Comparison of ENCODE assay signal across 17 cellular contexts in the genomic region with DNA sequence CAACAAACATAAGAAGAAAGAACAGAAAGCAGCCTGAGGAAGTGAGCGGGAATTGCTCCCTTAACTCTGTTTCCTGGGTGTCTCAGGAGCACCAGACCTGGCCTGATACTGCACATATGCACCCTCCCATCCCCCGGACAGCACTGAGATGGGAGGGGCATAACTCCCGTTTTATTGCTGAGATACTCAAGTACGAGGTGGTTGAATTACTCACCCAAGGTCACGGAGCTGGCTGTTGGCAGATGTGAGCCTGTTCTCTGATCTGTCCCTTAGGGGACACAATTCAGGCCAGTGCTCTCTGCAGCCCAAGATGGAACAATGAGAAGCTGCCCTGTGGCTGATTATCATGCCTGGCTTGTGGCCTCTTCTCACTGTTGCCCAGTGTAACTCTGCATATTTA. TPM values are rescaled to one million over a fixed set of nuclear protein-coding genes. Genes with fewer than 3 reads are reported as not detected.
A peak's percentile ranks its signal among the peaks of the same experiment; 100 is the strongest.
DNase-seq lines count a peak whose midpoint lies in the region; ATAC-seq, FAIRE-seq and TF ChIP-seq lines count a peak whose summit lies in the region.
"Had no signal": no experiment of that assay in that cellular context is flagged by ENCODE, and none has a peak within 500 bp of the region (broad histone marks: within the 10 kb centered on the region; RNA-seq: fewer than 3 reads in every experiment).

No MANE protein-coding gene starts in this region.

- no peaks in the 10 kb centered on the region for H4K20me1 ChIP-seq in IMR-90 (ENCODE audit: insufficient read depth, low read length)

- no peak overlapping the region for H4K91ac ChIP-seq in IMR-90 (ENCODE audit: insufficient read depth, low read depth, low read length)

- no peak overlapping the region for H3K4ac ChIP-seq in IMR-90 (ENCODE audit: low read depth, low read length)

- H3K79me1 ChIP-seq in IMR-90 (ENCODE audit: low read depth in 1 of 2, low read length in 2 of 2): no peaks in the 10 kb centered on the region

- H3K4me1 Mint-ChIP-seq in CD4-positive, alpha-beta memory T cell: no peaks in the 10 kb centered on the region

- no peak overlapping the region for H3K4me3 Mint-ChIP-seq in CD4-positive, alpha-beta memory T cell
- H3K4me3 Mint-ChIP-seq: activated CD8-positive, alpha-beta T cell treated with anti-CD3 and anti-CD28 coated beads for 36 hours; dendritic cell treated with granulocyte-macrophage colony-stimulating factor and Interleukin-4, amounts not matched to agents 40 ng/mL and 50 ng/mL, for 4 days; natural killer cell treated with Interleukin-12 subunit alpha and Interleukin-12 subunit beta and Interleukin-15 and Interleukin-18, amount 100 ng/mL, for 72 hours had no signal

- no peaks in the 10 kb centered on the region for H3K9me3 ChIP-seq in IMR-90 (ENCODE audit: control insufficient read depth, insufficient read depth, low read length)
- no peaks in the 10 kb centered on the region for H3K9me3 ChIP-seq in adrenal gland (replicated peaks in 1 of 3)
- no peaks in the 10 kb centered on the region for H3K9me3 ChIP-seq in CD4-positive, alpha-beta memory T cell (ENCODE audit: control insufficient read depth in 1 of 2, low read length in 2 of 2)
- H3K9me3 ChIP-seq: lower lobe of right lung, SK-N-SH, thoracic aorta had no signal

- no peak overlapping the region for H3K23ac ChIP-seq in IMR-90 (ENCODE audit: low read depth, low read length)

- H2BK15ac ChIP-seq in IMR-90 (ENCODE audit: low read depth, low read length): no peak overlapping the region

- H2BK20ac ChIP-seq in IMR-90 (ENCODE audit: low read depth, low read length): no peak overlapping the region

- no peak overlapping the region for H3K18ac ChIP-seq in IMR-90 (ENCODE audit: low read depth, low read length)

- H2BK120ac ChIP-seq in IMR-90 (ENCODE audit: low read depth, low read length): no peak overlapping the region

- TF ChIP-seq CTCF in IMR-90 (conservative IDR thresholded peaks at IDR 0.05; ENCODE audit: low read depth, low read length) (no peak), adrenal gland (IDR thresholded peaks at IDR 0.05) (no peak), D721Med (IDR thresholded peaks at IDR 0.05; ENCODE audit: insufficient read depth, missing control alignments) (no peak)

- no TSS peak for BruUV-seq in IMR-90 (replicated peaks; lab: Mats Ljungman, UMichigan)

- TF ChIP-seq RAD21 in IMR-90 (IDR thresholded peaks at IDR 0.05; ENCODE audit: low read length): no peak

- ATAC-seq in IMR-90 (ENCODE audit: low read depth) (no peak), HG03565 (IDR thresholded peaks at IDR 0.05; ENCODE audit: unreplicated experiment) (no peak)
- ATAC-seq: activated CD8-positive, alpha-beta T cell treated with anti-CD3 and anti-CD28 coated beads for 36 hours; HepG2; lower lobe of right lung; natural killer cell treated with Interleukin-12 subunit alpha and Interleukin-12 subunit beta and Interleukin-15 and Interleukin-18, amount 100 ng/mL, for 72 hours had no signal

- H3K9ac ChIP-seq in IMR-90 (ENCODE audit: low read depth, low read length): no peak overlapping the region
- H3K9ac ChIP-seq: SK-N-SH had no signal

- no peak overlapping the region for H2AK9ac ChIP-seq in IMR-90 (replicated peaks; ENCODE audit: low read depth, low read length, poor library complexity)

- H3K36me3 Mint-ChIP-seq in CD4-positive, alpha-beta memory T cell: no peaks in the 10 kb centered on the region
- H3K36me3 Mint-ChIP-seq: natural killer cell treated with Interleukin-12 subunit alpha and Interleukin-12 subunit beta and Interleukin-15 and Interleukin-18, amount 100 ng/mL, for 72 hours had no signal

- DNase-seq in AG08395 (ENCODE audit: low spot score) (peak; percentile 28), IMR-90 (peak; percentile 8), adrenal gland (peak; percentile 68 to 89 (median 86)), iris pigment epithelial cell (ENCODE audit: low read depth) (peak; percentile 25), D721Med (ENCODE audit: insufficient read length, low spot score) (no peak)
- no peak for DNase-seq in stimulated activated naive CD4-positive, alpha-beta T cell treated with Interleukin-2 at 50 U/mL for 16 hours (lab: John Stamatoyannopoulos, UW)
- DNase-seq in CD4-positive, alpha-beta memory T cell: no peak
- DNase-seq: activated CD8-positive, alpha-beta T cell treated with anti-CD3 and anti-CD28 coated beads for 36 hours; lower lobe of right lung; NCI-H1048; SK-N-SH; stimulated activated CD4-positive, alpha-beta T cell treated with anti-CD3 and anti-CD28 coated beads, Interleukin-1b, Interleukin-23, amount 100 ng/mL, for 48 hours had no signal

- H3K4me2 ChIP-seq in IMR-90 (ENCODE audit: low read depth, low read length): no peak overlapping the region
- H3K4me2 ChIP-seq: SK-N-SH had no signal

- H3K27ac Mint-ChIP-seq in CD4-positive, alpha-beta memory T cell: no peak overlapping the region
- H3K27ac Mint-ChIP-seq: activated CD8-positive, alpha-beta T cell treated with anti-CD3 and anti-CD28 coated beads for 36 hours; dendritic cell treated with granulocyte-macrophage colony-stimulating factor and Interleukin-4, amounts not matched to agents 40 ng/mL and 50 ng/mL, for 4 days; natural killer cell treated with Interleukin-12 subunit alpha and Interleukin-12 subunit beta and Interleukin-15 and Interleukin-18, amount 100 ng/mL, for 72 hours had no signal

- FAIRE-seq in D721Med (lab: Jason Lieb, UNC): no peak
- FAIRE-seq: HepG2 had no signal

- H3K36me3 ChIP-seq in IMR-90 (ENCODE audit: control insufficient read depth, insufficient read depth, low read length): no peaks in the 10 kb centered on the region
- no peaks in the 10 kb centered on the region for H3K36me3 ChIP-seq in adrenal gland (replicated peaks in 1 of 2)
- no peaks in the 10 kb centered on the region for H3K36me3 ChIP-seq in CD4-positive, alpha-beta memory T cell (ENCODE audit: insufficient read depth, low read length)
- H3K36me3 ChIP-seq: lower lobe of right lung, thoracic aorta had no signal

- H4K8ac ChIP-seq in IMR-90 (ENCODE audit: low read depth in 2 of 2, low read length in 2 of 2): no peak overlapping the region

- no peak overlapping the region for H2AFZ ChIP-seq in IMR-90 (replicated peaks; ENCODE audit: low read length, poor library complexity)

- H3K27ac ChIP-seq in IMR-90 (ENCODE audit: insufficient read depth, low read length) (no peak overlapping the region), adrenal gland (peak overlapping the region; percentile 6 to 86 (median 63))
- no peak overlapping the region for H3K27ac ChIP-seq in CD4-positive, alpha-beta memory T cell (ENCODE audit: low read depth, low read length)
- H3K27ac ChIP-seq: lower lobe of right lung, thoracic aorta had no signal

- no peak overlapping the region for H2AK5ac ChIP-seq in IMR-90 (ENCODE audit: low read depth, low read length)

- dilution Hi-C loops in IMR-90 (cut with HindIII; ENCODE audit: low sequenced_read_pairs, unreplicated experiment): no loop called here

- no peak overlapping the region for H4K5ac ChIP-seq in IMR-90 (ENCODE audit: low read depth, low read length)

- 67% methylated on average over 1 of the region's 5 CpGs; no CpG with 5 or more reads in 1 of the 2 experiments for WGBS in IMR-90 (ENCODE audit: extremely low coverage in 2 of 2, insufficient read length in 1 of 2), 2 experiments
- 33 to 45% (median 38%) methylated on average over 5 of the region's 5 CpGs for WGBS in adrenal gland, 4 donors

- H2BK5ac ChIP-seq in IMR-90 (ENCODE audit: low read depth, low read length, poor library complexity, severe bottlenecking): no peak overlapping the region

- H3K4me1 ChIP-seq in IMR-90 (ENCODE audit: control insufficient read depth, insufficient read depth, low read length): peaks cover 3% of the 10 kb centered on the region; the same call in 1 of the 2 replicates
- H3K4me1 ChIP-seq in adrenal gland (replicated peaks in 1 of 2): no peaks in the 10 kb centered on the region
- no peaks in the 10 kb centered on the region for H3K4me1 ChIP-seq in CD4-positive, alpha-beta memory T cell (ENCODE audit: insufficient read depth, low read length)
- H3K4me1 ChIP-seq: lower lobe of right lung had no signal

- H3K27me3 Mint-ChIP-seq in CD4-positive, alpha-beta memory T cell: peaks cover 23 to 36% of the 10 kb centered on the region in 2 donors

- no peaks in the 10 kb centered on the region for H3K9me1 ChIP-seq in IMR-90 (ENCODE audit: insufficient read depth, low read length)

- H3K14ac ChIP-seq in IMR-90 (replicated peaks; ENCODE audit: low read depth, low read length): no peak overlapping the region

- intact Hi-C loops in IMR-90 (cut with micrococcal nuclease) (no loop called here), adrenal gland (cut with DNase I) (no loop called here)
- intact Hi-C loops in CD4-positive, alpha-beta memory T cell (cut with micrococcal nuclease): no loop called here

- in situ Hi-C loops in IMR-90 (cut with MboI; ENCODE audit: low sequenced_read_pairs): no loop called here

- POLR2A ChIA-PET in IMR-90 (lab: Charles Lee; ENCODE audit: unreplicated experiment): no interaction called here
- POLR2A ChIA-PET in CD4-positive, alpha-beta memory T cell (lab: Charles Lee; ENCODE audit: partially characterized antibody): no interaction called here

- no peaks in the 10 kb centered on the region for H3K9me3 Mint-ChIP-seq in CD4-positive, alpha-beta memory T cell
- H3K9me3 Mint-ChIP-seq: activated CD8-positive, alpha-beta T cell treated with anti-CD3 and anti-CD28 coated beads for 36 hours; dendritic cell treated with granulocyte-macrophage colony-stimulating factor and Interleukin-4, amounts not matched to agents 40 ng/mL and 50 ng/mL, for 4 days; natural killer cell treated with Interleukin-12 subunit alpha and Interleukin-12 subunit beta and Interleukin-15 and Interleukin-18, amount 100 ng/mL, for 72 hours had no signal

- H3K56ac ChIP-seq in IMR-90 (ENCODE audit: extremely low read depth, insufficient read depth, low read length): no peak overlapping the region

- no peak overlapping the region for H3K4me3 ChIP-seq in IMR-90 (ENCODE audit: insufficient read depth, low read depth, low read length)
- H3K4me3 ChIP-seq in adrenal gland: no peak overlapping the region
- H3K4me3 ChIP-seq in CD4-positive, alpha-beta memory T cell (ENCODE audit: low read length in 2 of 2): no peak overlapping the region
- H3K4me3 ChIP-seq: lower lobe of right lung, thoracic aorta had no signal

- TF ChIP-seq POLR2A in IMR-90 (IDR thresholded peaks at IDR 0.05; ENCODE audit: low read depth, low read length) (no peak), adrenal gland (IDR thresholded peaks at IDR 0.05) (no peak)

- H3K27me3 ChIP-seq in IMR-90 (ENCODE audit: control insufficient read depth, insufficient read depth, low read length) (peaks cover 52% of the 10 kb centered on the region), adrenal gland (no peaks in the 10 kb centered on the region)
- no peaks in the 10 kb centered on the region for H3K27me3 ChIP-seq in CD4-positive, alpha-beta memory T cell (ENCODE audit: insufficient read depth, low read length)

- CTCF ChIA-PET in IMR-90 (lab: Yijun Ruan, JAX): no interaction called here
- CTCF ChIA-PET in CD4-positive, alpha-beta memory T cell (lab: Charles Lee; ENCODE audit: partially characterized antibody): interaction anchor here (1.4 kb wide), 1 partner anchor 29 kb away, joined by 5 read pairs; a partner anchor contains a TSS

RNA-seq across cellular contexts. Expression of a gene that starts 9.1 kb away (rescaled TPM):
- total RNA-seq in IMR-90 (2012; rRNA removed) (6.1 and 8.9 TPM in 2 replicates), adrenal gland (10 to 100 TPM in 7 of 8 donors, 1 to 10 TPM in 1; 8.2 to 41.2 (median 19.9) TPM)
- polyA plus RNA-seq in IMR-90 (2012; rRNA removed) (9.1 and 10.1 TPM in 2 replicates), adrenal gland (10 to 100 TPM; 12.3 to 14.9 (median 14.7) TPM)
- polyA plus RNA-seq in IMR-90 (2012; cell fraction: cytosol; rRNA removed): 3.3 and 9.5 TPM in 2 replicates
- polyA plus RNA-seq in IMR-90 (2012; cell fraction: nucleus; rRNA removed; ENCODE audit: low replicate concordance): 12.6 and 13.5 TPM in 2 replicates
- 10 to 100 TPM; 17.1 to 18.9 TPM for total RNA-seq in CD4-positive, alpha-beta memory T cell
- polyA plus RNA-seq in CD4-positive, alpha-beta memory T cell: 10 to 100 TPM in 1 of 2 donors, 1 to 10 TPM in 1; 9.3 to 16.8 TPM

RNA-seq across cellular contexts. Expression of a gene that starts 28.5 kb away (rescaled TPM):
- total RNA-seq in IMR-90 (2012; rRNA removed): 0.54 and 1.1 TPM in 2 replicates
- 1.4 and 1.8 TPM in 2 replicates for polyA plus RNA-seq in IMR-90 (2012; rRNA removed)
- polyA plus RNA-seq in IMR-90 (2012; cell fraction: cytosol; rRNA removed): 1.2 and 5.9 TPM in 2 replicates
- polyA plus RNA-seq in IMR-90 (2012; cell fraction: nucleus; rRNA removed; ENCODE audit: low replicate concordance): 8.4 and 9.1 TPM in 2 replicates
- total RNA-seq in adrenal gland: 100 to 1,000 TPM in 1 of 8 donors, 10 to 100 TPM in 5, 1 to 10 TPM in 2; 4.5 to 134 (median 19.8) TPM
- 10 to 100 TPM in 2 of 3 donors, 1 to 10 TPM in 1; 7.5 to 56.7 (median 14.4) TPM for polyA plus RNA-seq in adrenal gland
- total RNA-seq in CD4-positive, alpha-beta memory T cell: under 1 TPM; 0.86 to 0.87 TPM
- under 1 TPM; 0.38 to 0.45 TPM for polyA plus RNA-seq in CD4-positive, alpha-beta memory T cell

Comparison
In these comparisons a context has a peak if more than half of its experiments do, and no peak if none do; other contexts are left out.
1. DNase-seq: peak in AG08395 (single experiment), IMR-90 (single experiment), adrenal gland (7 of 7) and iris pigment epithelial cell (single experiment); none in stimulated activated naive CD4-positive, alpha-beta T cell treated with Interleukin-2 at 50 U/mL for 16 hours (single experiment), CD4-positive, alpha-beta memory T cell (0 of 5) and D721Med (single experiment).
2. H3K27ac ChIP-seq: peak in adrenal gland (5 of 5); none in IMR-90 (single experiment) and CD4-positive, alpha-beta memory T cell (single experiment).